ENCODE assay signal across 8 cellular contexts in the genomic region with DNA sequence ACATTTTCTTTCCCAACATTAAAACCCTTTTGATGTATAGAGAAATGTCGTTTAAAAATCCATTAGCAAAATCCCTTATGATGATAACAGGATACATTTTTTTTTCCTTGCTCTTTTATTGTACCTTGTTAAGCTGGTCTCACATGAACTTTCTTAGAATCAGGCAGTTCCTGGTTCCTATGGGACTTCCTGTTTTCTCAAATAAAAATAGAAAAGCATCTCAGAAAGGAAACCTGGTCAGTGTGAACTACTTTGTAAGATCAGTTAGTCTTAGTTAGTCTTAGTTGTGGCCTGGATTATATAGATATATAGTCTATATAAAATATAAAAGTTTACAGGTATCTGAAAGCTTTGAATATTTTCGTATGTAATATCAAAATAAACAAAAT. TPM values are rescaled to one million over a fixed set of nuclear protein-coding genes. Genes with fewer than 3 reads are reported as not detected.
A peak's percentile ranks its signal among the peaks of the same experiment; 100 is the strongest.
DNase-seq lines count a peak whose midpoint lies in the region; ATAC-seq, FAIRE-seq and TF ChIP-seq lines count a peak whose summit lies in the region.

No MANE protein-coding gene starts in this region.

- no peak for TF ChIP-seq POLR2A in GM12891 (IDR thresholded peaks at IDR 0.05; ENCODE audit: low read depth, low read length)

- H4K5ac ChIP-seq in mesendoderm (ENCODE audit: low read length) = no peak overlapping the region

- no peak overlapping the region for H3K4ac ChIP-seq in mesendoderm (ENCODE audit: low read depth, low read length)

- H3K27ac ChIP-seq in endodermal cell (ENCODE audit: low read depth, low read length) (no peak overlapping the region), mesendoderm (ENCODE audit: low read depth, low read length) (no peak overlapping the region)

- no peaks in the 10 kb centered on the region for H3K27me3 ChIP-seq in endodermal cell (ENCODE audit: control insufficient read depth, insufficient read depth, low read length, poor library complexity, severe bottlenecking)
- no peaks in the 10 kb centered on the region for H3K27me3 ChIP-seq in mesendoderm (ENCODE audit: insufficient read depth, low read length, poor library complexity)

- H3K18ac ChIP-seq in mesendoderm (ENCODE audit: low read length) = no peak overlapping the region

- no peak for FAIRE-seq in GM12891 (lab: Jason Lieb, UNC)

- H3K23ac ChIP-seq in mesendoderm (ENCODE audit: low read length) = no peak overlapping the region

- H2BK15ac ChIP-seq in mesendoderm (replicated peaks; ENCODE audit: low read depth) = no peak overlapping the region

- peaks cover 11% of the 10 kb centered on the region for H3K79me1 ChIP-seq in mesendoderm (ENCODE audit: low read length)

- no peak overlapping the region for H3K9ac ChIP-seq in endodermal cell (ENCODE audit: extremely low read depth, low read length, poor library complexity, severe bottlenecking)
- no peak overlapping the region for H3K9ac ChIP-seq in mesendoderm (ENCODE audit: low read length)

- peak overlapping the region; percentile 18 for H3K27ac Mint-ChIP-seq in endodermal cell

- no peaks in the 10 kb centered on the region for H3K4me1 ChIP-seq in endodermal cell (ENCODE audit: control insufficient read depth, insufficient read depth, low read length)
- H3K4me1 ChIP-seq in mesendoderm (ENCODE audit: control insufficient read depth, low read depth, low read length) = no peaks in the 10 kb centered on the region

- no peak overlapping the region for H3K4me2 ChIP-seq in mesendoderm (ENCODE audit: low read length)

- H3K36me3 ChIP-seq in endodermal cell (ENCODE audit: control insufficient read depth, insufficient read depth, low read length) (peaks cover 17% of the 10 kb centered on the region), mesendoderm (ENCODE audit: control insufficient read depth, insufficient read depth, low read length) (no peaks in the 10 kb centered on the region)

- WGBS in endodermal cell (ENCODE audit: insufficient coverage in 1 of 2, insufficient read length in 1 of 2), 2 experiments = 100% methylated on average over 1 of the region's 2 CpGs; no CpG with 5 or more reads in 1 of the 2 experiments
- WGBS in mesendoderm (ENCODE audit: extremely low coverage, insufficient coverage, low lambda C conversion rate) = no CpG with 5 or more reads among the region's 2 CpGs

- peaks cover 27% of the 10 kb centered on the region for H3K4me1 Mint-ChIP-seq in endodermal cell

- H2BK5ac ChIP-seq in mesendoderm (ENCODE audit: low read length) = no peak overlapping the region

- in situ Hi-C loops in KBM-7 (cut with MboI; ENCODE audit: low pct_unique_long_range_greater_than_20kb, low sequenced_read_pairs) = no loop called here

- no peak overlapping the region for H3K56ac ChIP-seq in mesendoderm (ENCODE audit: low read length)

- H3K36me3 Mint-ChIP-seq in endodermal cell (ENCODE audit: low read depth) = peaks cover 21% of the 10 kb centered on the region

- H4K8ac ChIP-seq in mesendoderm (ENCODE audit: low read depth, low read length) = no peak overlapping the region

- no peak for TF ChIP-seq CTCF in endodermal cell (conservative IDR thresholded peaks at IDR 0.05)

- ATAC-seq in GM21515 (IDR thresholded peaks at IDR 0.05; ENCODE audit: unreplicated experiment) = peak; percentile 77

- DNase-seq in GM12891 (ENCODE audit: insufficient read length, low spot score) (no peak), KBM-7 (peak; percentile 72), endodermal cell (no peak), NCI-H1105 (lab: John Stamatoyannopoulos, UW) (no peak), epidermal melanocyte (ENCODE audit: insufficient read length, low spot score) (no peak), mesendoderm (no peak), SHP77 treated with DMSO at 0.1 percent for 48 hours (lab: John Stamatoyannopoulos, UW) (no peak)

- H2AK5ac ChIP-seq in mesendoderm (ENCODE audit: low read length) = no peak overlapping the region

- no peak overlapping the region for H2BK120ac ChIP-seq in mesendoderm (ENCODE audit: low read depth, low read length)

- H3K27me3 Mint-ChIP-seq in endodermal cell (ENCODE audit: insufficient read depth) = no peaks in the 10 kb centered on the region

- no peak overlapping the region for H3K4me3 ChIP-seq in endodermal cell (ENCODE audit: low read length)
- H3K4me3 ChIP-seq in mesendoderm (ENCODE audit: low read length) = no peak overlapping the region

- peaks cover 5% of the 10 kb centered on the region for H3K9me3 ChIP-seq in endodermal cell (ENCODE audit: control insufficient read depth, low read length)

- H3K4me3 Mint-ChIP-seq in endodermal cell = no peak overlapping the region

- H3K9me3 Mint-ChIP-seq in endodermal cell = peaks cover 4% of the 10 kb centered on the region

- peaks cover 16% of the 10 kb centered on the region for H3K79me2 ChIP-seq in mesendoderm (ENCODE audit: control insufficient read depth, insufficient read depth, low read length)

TF ChIP-seq in GM12891, 5 proteins besides CTCF, POLR2A, EP300 and RAD21:
- TF ChIP-seq POLR2AphosphoS5 (IDR thresholded peaks at IDR 0.05; ENCODE audit: low read depth, low read length) (no peak), SPI1 (IDR thresholded peaks at IDR 0.05; ENCODE audit: low read depth, low read length) (peak; percentile 90), TAF1 (IDR thresholded peaks at IDR 0.05; ENCODE audit: low read depth, low read length) (no peak)

RNA-seq across cellular contexts. Expression of gene LEMD3, which starts 40.3 kb away (rescaled TPM):
- polyA plus RNA-seq in GM12891 (2012; ENCODE audit: low read depth, missing spikeins) = 6.5 TPM
- 10 to 100 TPM; 35.8 to 37.3 TPM for total RNA-seq in endodermal cell
- polyA plus RNA-seq in endodermal cell (2013, experiment 1 of 2) = 22.4 TPM
- polyA plus RNA-seq in endodermal cell (2013, experiment 2 of 2) = 22.4 TPM
- 17.9 TPM for polyA plus RNA-seq in mesendoderm (2013, experiment 1 of 2)
- 18.3 TPM for polyA plus RNA-seq in mesendoderm (2013, experiment 2 of 2)
